In the genomic region with DNA sequence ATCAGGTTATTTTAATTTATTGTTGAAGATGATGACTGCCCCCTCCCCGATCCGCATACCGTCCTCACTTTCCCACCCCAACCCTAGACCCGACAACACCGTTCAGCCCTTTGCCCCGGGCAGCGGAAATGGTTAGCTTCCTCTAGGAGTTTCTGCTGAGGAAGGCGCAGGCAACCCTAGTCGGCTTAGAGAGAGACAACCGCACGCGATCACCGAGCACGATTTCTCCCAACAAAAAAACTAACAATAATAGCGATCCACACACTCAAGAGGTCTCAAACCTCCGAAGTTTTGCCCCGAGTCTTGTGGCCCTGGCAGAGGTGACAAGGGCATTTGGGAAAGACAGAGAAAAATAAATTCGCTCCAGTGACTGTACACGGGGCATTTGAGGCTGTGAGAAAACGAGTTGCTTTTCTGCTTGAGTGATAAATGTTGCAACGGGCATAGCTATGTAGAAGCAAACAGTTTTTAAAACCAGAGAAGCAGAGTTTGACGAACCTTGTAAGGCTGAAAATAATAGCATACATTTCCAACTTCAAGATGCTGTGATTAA, we compare ENCODE assay signal across 1 cellular context.
TF ChIP-seq lines count a peak whose summit lies in the region.

No MANE protein-coding gene starts in this region.

TF ChIP-seq in H1, 55 proteins besides CTCF, POLR2A, EP300 and RAD21:
- peak; percentile 82 for TF ChIP-seq EZH2 (IDR thresholded peaks at IDR 0.05; ENCODE audit: low read depth, low read length, severe bottlenecking)
- TF ChIP-seq SP1 (IDR thresholded peaks at IDR 0.05; ENCODE audit: low read depth, low read length) = no peak; the same call in 1 of the 2 replicates
- TF ChIP-seq TCF12 (IDR thresholded peaks at IDR 0.05; ENCODE audit: low read depth, low read length) = no peak
- no peak for TF ChIP-seq SIRT6 (IDR thresholded peaks at IDR 0.05; ENCODE audit: low read length)
- TF ChIP-seq GABPA (IDR thresholded peaks at IDR 0.05; ENCODE audit: borderline replicate concordance, insufficient read depth, low read length) = no peak
- no peak for TF ChIP-seq CBX5 (IDR thresholded peaks at IDR 0.05; ENCODE audit: low read depth, low read length)
- TF ChIP-seq TBP (IDR thresholded peaks at IDR 0.05; ENCODE audit: low read depth, low read length) = no peak
- TF ChIP-seq EGR1 (IDR thresholded peaks at IDR 0.05; ENCODE audit: borderline replicate concordance, low read depth, low read length) = no peak
- TF ChIP-seq SAP30 (IDR thresholded peaks at IDR 0.05; ENCODE audit: insufficient read depth, insufficient replicate concordance, low read length) = no peak
- TF ChIP-seq, protein P1, sequence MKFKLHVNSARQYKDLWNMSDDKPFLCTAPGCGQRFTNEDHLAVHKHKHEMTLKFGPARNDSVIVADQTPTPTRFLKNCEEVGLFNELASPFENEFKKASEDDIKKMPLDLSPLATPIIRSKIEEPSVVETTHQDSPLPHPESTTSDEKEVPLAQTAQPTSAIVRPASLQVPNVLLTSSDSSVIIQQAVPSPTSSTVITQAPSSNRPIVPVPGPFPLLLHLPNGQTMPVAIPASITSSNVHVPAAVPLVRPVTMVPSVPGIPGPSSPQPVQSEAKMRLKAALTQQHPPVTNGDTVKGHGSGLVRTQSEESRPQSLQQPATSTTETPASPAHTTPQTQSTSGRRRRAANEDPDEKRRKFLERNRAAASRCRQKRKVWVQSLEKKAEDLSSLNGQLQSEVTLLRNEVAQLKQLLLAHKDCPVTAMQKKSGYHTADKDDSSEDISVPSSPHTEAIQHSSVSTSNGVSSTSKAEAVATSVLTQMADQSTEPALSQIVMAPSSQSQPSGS (IDR thresholded peaks at IDR 0.05; ENCODE audit: low read length) = no peak
- TF ChIP-seq HDAC6 (IDR thresholded peaks at IDR 0.05; ENCODE audit: low read depth, low read length) = no peak
- TF ChIP-seq NRF1 (IDR thresholded peaks at IDR 0.05; ENCODE audit: low read depth, low read length) = no peak
- peak; percentile 99 for TF ChIP-seq RNF2 (IDR thresholded peaks at IDR 0.05; ENCODE audit: borderline replicate concordance, low read depth, low read length, missing control alignments, poor library complexity, severe bottlenecking)
- TF ChIP-seq, protein P2, sequence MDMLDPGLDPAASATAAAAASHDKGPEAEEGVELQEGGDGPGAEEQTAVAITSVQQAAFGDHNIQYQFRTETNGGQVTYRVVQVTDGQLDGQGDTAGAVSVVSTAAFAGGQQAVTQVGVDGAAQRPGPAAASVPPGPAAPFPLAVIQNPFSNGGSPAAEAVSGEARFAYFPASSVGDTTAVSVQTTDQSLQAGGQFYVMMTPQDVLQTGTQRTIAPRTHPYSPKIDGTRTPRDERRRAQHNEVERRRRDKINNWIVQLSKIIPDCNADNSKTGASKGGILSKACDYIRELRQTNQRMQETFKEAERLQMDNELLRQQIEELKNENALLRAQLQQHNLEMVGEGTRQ (IDR thresholded peaks at IDR 0.05; ENCODE audit: low read length) = no peak
- no peak for TF ChIP-seq POLR2AphosphoS5 (IDR thresholded peaks at IDR 0.05; ENCODE audit: low read depth, low read length)
- TF ChIP-seq SIN3A (conservative IDR thresholded peaks at IDR 0.05 in 1 of 2, IDR thresholded peaks at IDR 0.05 in 1 of 2; ENCODE audit: low read depth in 1 of 2, low read length in 2 of 2) = no peak
- TF ChIP-seq CBX8 (IDR thresholded peaks at IDR 0.05; ENCODE audit: borderline replicate concordance, low read depth, low read length) = peak; percentile 99
- no peak for TF ChIP-seq SIX5 (IDR thresholded peaks at IDR 0.05; ENCODE audit: low read depth, low read length)
- no peak for TF ChIP-seq GTF2F1 (IDR thresholded peaks at IDR 0.05; ENCODE audit: borderline replicate concordance, low read depth, low read length)
- no peak for TF ChIP-seq YY1 (IDR thresholded peaks at IDR 0.05; ENCODE audit: low read depth, low read length)
- TF ChIP-seq, protein P3, sequence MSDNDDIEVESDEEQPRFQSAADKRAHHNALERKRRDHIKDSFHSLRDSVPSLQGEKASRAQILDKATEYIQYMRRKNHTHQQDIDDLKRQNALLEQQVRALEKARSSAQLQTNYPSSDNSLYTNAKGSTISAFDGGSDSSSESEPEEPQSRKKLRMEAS (IDR thresholded peaks at IDR 0.05) = no peak
- no peak for TF ChIP-seq BACH1 (IDR thresholded peaks at IDR 0.05; ENCODE audit: low read length)
- peak; percentile 86; the same call in 1 of the 2 replicates for TF ChIP-seq SUZ12 (IDR thresholded peaks at IDR 0.05; ENCODE audit: low read length)
- no peak for TF ChIP-seq KDM5A (IDR thresholded peaks at IDR 0.05; ENCODE audit: low read length)
- TF ChIP-seq TEAD4 (IDR thresholded peaks at IDR 0.05; ENCODE audit: low read depth, low read length) = no peak
- TF ChIP-seq SP2 (IDR thresholded peaks at IDR 0.05; ENCODE audit: low read length) = no peak
- no peak for TF ChIP-seq CEBPB (IDR thresholded peaks at IDR 0.05; ENCODE audit: low read depth, low read length)
- TF ChIP-seq KDM1A (IDR thresholded peaks at IDR 0.05; ENCODE audit: borderline replicate concordance, low read length) = no peak
- TF ChIP-seq NANOG (IDR thresholded peaks at IDR 0.05; ENCODE audit: insufficient read depth, low read depth, low read length, poor library complexity, severe bottlenecking) = no peak
- no peak for TF ChIP-seq FOSL1 (IDR thresholded peaks at IDR 0.05; ENCODE audit: insufficient read depth, low read depth, low read length)
- no peak for TF ChIP-seq PHF8 (conservative IDR thresholded peaks at IDR 0.05; ENCODE audit: low read depth, low read length)
- no peak for TF ChIP-seq ASH2L (IDR thresholded peaks at IDR 0.05; ENCODE audit: low read length)
- no peak for TF ChIP-seq JUND (IDR thresholded peaks at IDR 0.05; ENCODE audit: low read length)
- no peak for TF ChIP-seq ZNF274 (IDR thresholded peaks at IDR 0.05; ENCODE audit: borderline replicate concordance, extremely low read depth, low read length)
